ENCODE assay signal across 9 cellular contexts in the genomic region with DNA sequence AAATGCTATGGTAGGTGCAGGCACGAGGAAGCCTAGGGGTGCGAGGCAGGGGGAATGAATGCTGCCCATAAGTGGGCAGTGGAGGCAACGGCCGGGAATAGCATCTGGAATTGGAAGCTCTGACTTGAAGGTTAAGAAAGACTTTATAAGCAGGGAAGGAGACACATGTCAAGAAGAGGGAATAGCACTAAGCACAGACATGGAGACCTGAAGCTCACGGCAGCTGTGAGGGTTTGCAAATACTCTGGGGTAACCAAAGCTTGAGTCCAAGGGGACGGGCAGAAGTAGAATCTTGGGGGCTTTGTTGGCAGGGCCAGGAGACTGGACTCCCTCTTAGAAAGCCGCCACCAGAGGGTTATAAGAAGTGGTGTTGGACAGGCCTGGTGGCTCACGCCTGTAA.
"Had no signal": no experiment of that assay in that cellular context is flagged by ENCODE, and none has a peak within 500 bp of the region (broad histone marks: within the 10 kb centered on the region; RNA-seq: fewer than 3 reads in every experiment).

No MANE protein-coding gene starts in this region.

- H3K4me3 Mint-ChIP-seq: GM23338, H9, IgD-negative memory B cell had no signal

- H3K4me3 ChIP-seq: GM23338 had no signal

- ATAC-seq: GM23338, HepG2 had no signal

- FAIRE-seq: H1, H54, HepG2 had no signal

- H3K27ac ChIP-seq: HL-60 had no signal

- DNase-seq: H9, HCEC 1CT, KBM-7 had no signal

- H3K4me1 Mint-ChIP-seq: IgD-negative memory B cell had no signal

- H3K27ac Mint-ChIP-seq: GM23338, IgD-negative memory B cell had no signal
